17 cellular contexts compared by ENCODE assay signal in genomic region chr21:46128106-46128982, GRCh38. TPM values are rescaled to one million over a fixed set of nuclear protein-coding genes. Genes with fewer than 3 reads are reported as not detected.
DNase-seq lines count a peak whose midpoint lies in the region; ATAC-seq and TF ChIP-seq lines count a peak whose summit lies in the region.
"Had no signal": no experiment of that assay in that cellular context is flagged by ENCODE, and none has a peak within 500 bp of the region (broad histone marks: within the 10 kb centered on the region; RNA-seq: fewer than 3 reads in every experiment).

No MANE protein-coding gene starts in this region.

- peak overlapping the region; percentile 31 to 63 (median 48) for H3K27ac ChIP-seq in esophagus muscularis mucosa (replicated peaks in 1 of 4)
- H3K27ac ChIP-seq in stomach smooth muscle (ENCODE audit: low read length) = peak overlapping the region; percentile 31
- H3K27ac ChIP-seq: ascending aorta, dorsolateral prefrontal cortex had no signal

- H3K9me3 ChIP-seq in esophagus muscularis mucosa (no peaks in the 10 kb centered on the region), stomach smooth muscle (ENCODE audit: control insufficient read depth in 2 of 2, low read length in 2 of 2) (no peaks in the 10 kb centered on the region)
- H3K9me3 ChIP-seq: ascending aorta, HAP-1 had no signal

- H3K4me1 ChIP-seq in esophagus muscularis mucosa (peaks cover 0 to 33% (median 21%) of the 10 kb centered on the region in 4 donors), stomach smooth muscle (ENCODE audit: control insufficient read depth, insufficient read depth, low read length) (peaks cover 7% of the 10 kb centered on the region)
- H3K4me1 ChIP-seq: ascending aorta, HAP-1 had no signal

- H3K27me3 ChIP-seq in esophagus muscularis mucosa (no peaks in the 10 kb centered on the region), stomach smooth muscle (ENCODE audit: control insufficient read depth in 1 of 2, insufficient read depth in 2 of 2, low read length in 2 of 2) (no peaks in the 10 kb centered on the region)
- H3K27me3 ChIP-seq: ascending aorta, dorsolateral prefrontal cortex had no signal

- no peak for ATAC-seq in GM21619 (IDR thresholded peaks at IDR 0.05; ENCODE audit: unreplicated experiment)
- no peak for ATAC-seq in GM18868 (IDR thresholded peaks at IDR 0.05; ENCODE audit: unreplicated experiment)

- WGBS in esophagus muscularis mucosa = 68% methylated on average over 14 of the region's 27 CpGs

- TF ChIP-seq POLR2A in esophagus muscularis mucosa (IDR thresholded peaks at IDR 0.05; ENCODE audit: low read depth) = no peak

- H3K4me3 ChIP-seq in esophagus muscularis mucosa (no peak overlapping the region), stomach smooth muscle (ENCODE audit: low read length in 2 of 2) (no peak overlapping the region)
- H3K4me3 ChIP-seq: ascending aorta, dorsolateral prefrontal cortex, HAP-1 had no signal

- H3K36me3 ChIP-seq in esophagus muscularis mucosa (peaks cover 50 to 77% (median 68%) of the 10 kb centered on the region in 4 donors), stomach smooth muscle (ENCODE audit: control insufficient read depth in 2 of 2, insufficient read depth in 2 of 2, low read length in 2 of 2) (peaks cover 40 to 41% of the 10 kb centered on the region in 2 donors)
- H3K36me3 ChIP-seq: HAP-1 had no signal

- no peak for TF ChIP-seq EP300 in esophagus muscularis mucosa (IDR thresholded peaks at IDR 0.05)

- no peak overlapping the region for H3K9ac ChIP-seq in stomach smooth muscle (ENCODE audit: low read length in 2 of 2)

- peak; percentile 48 for DNase-seq in NCI-H2107 (lab: John Stamatoyannopoulos, UW)
- DNase-seq in esophagus muscularis mucosa (ENCODE audit: extremely low spot score) = no peak
- peak; percentile 94 for DNase-seq in left kidney (ENCODE audit: low read depth, low spot score)
- DNase-seq in NCI-H526 (lab: John Stamatoyannopoulos, UW) = no peak
- DNase-seq: activated CD4-positive, alpha-beta T cell treated with anti-CD3 and anti-CD28 coated beads for 4 hours; GF-D8; naive B cell; NCI-H2081 treated with DMSO at 0.1 percent for 48 hours; substantia nigra had no signal

- no peak for TF ChIP-seq CTCF in esophagus muscularis mucosa (IDR thresholded peaks at IDR 0.05)

- intact Hi-C loops in esophagus muscularis mucosa (cut with DNase I) = no loop called here

RNA-seq across cellular contexts. Expression of gene FTCD, which starts 27.0 kb away (rescaled TPM):
- total RNA-seq in esophagus muscularis mucosa = 1 to 10 TPM in 2 of 4 donors, under 1 TPM in 1, not detected in 1; 0.26 to 2.5 (median 1.2) TPM
- total RNA-seq: CD8-positive, alpha-beta memory T cell; M059J had no signal

RNA-seq across cellular contexts. Expression of gene COL6A2, which starts 30.4 kb away (rescaled TPM):
- 1,000 to 10,000 TPM in 2 of 4 donors, 100 to 1,000 TPM in 2; 942 to 1,525 (median 1,202) TPM for total RNA-seq in esophagus muscularis mucosa

RNA-seq across cellular contexts. Expression of gene SPATC1L, which starts 55.9 kb away (rescaled TPM):
- total RNA-seq in esophagus muscularis mucosa = 10 to 100 TPM in 1 of 4 donors, 1 to 10 TPM in 3; 1.3 to 22.0 (median 7.0) TPM

Comparison
In these comparisons a context has a peak if more than half of its experiments do, and no peak if none do; other contexts are left out.
1. DNase-seq: peak in NCI-H2107 (single experiment) and left kidney (single experiment); none in esophagus muscularis mucosa (single experiment) and NCI-H526 (0 of 2).